9 cellular contexts compared by ENCODE assay signal in the genomic region with DNA sequence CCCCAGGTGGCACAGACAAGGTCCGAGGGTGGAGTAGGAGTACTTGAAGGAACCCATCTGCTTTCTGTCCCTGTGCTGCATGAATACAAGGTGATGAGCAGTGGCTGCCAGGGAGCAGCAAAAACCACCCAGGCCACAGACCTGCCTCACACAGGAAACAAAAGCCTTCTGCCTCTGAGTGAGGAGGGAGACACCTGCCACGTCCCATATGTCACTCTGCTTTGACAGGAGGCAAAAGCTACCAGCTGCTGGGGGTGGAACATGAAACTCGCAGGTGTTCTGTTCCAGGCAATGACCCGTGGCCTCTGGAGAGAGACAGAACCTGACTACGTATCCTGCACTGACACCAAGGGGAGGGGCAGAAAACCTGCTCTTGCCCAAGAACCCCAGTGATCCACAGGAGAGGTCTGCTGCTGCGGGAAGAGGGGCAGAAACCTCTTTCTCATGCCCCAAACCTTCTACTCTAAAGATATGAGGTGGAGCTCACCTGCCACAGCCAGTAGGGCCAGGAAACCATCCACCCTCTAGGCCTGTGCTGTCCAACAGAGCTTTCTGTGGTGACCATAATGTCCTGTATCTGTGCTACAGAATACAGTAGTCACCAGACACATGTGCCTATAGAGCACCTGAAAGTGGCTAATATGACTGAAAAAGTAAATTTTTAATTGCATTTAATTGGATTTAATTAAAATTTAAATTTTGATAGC.
DNase-seq lines count a peak whose midpoint lies in the region; ATAC-seq and TF ChIP-seq lines count a peak whose summit lies in the region.
"Had no signal": no experiment of that assay in that cellular context is flagged by ENCODE, and none has a peak within 500 bp of the region (broad histone marks: within the 10 kb centered on the region; RNA-seq: fewer than 3 reads in every experiment).

No MANE protein-coding gene starts in this region.

- CTCF ChIA-PET in CD4-positive, alpha-beta T cell (lab: Charles Lee), result no interaction called here

- H3K27me3 Mint-ChIP-seq in CD4-positive, alpha-beta T cell, result no peaks in the 10 kb centered on the region

- no peak overlapping the region for H3K4me3 Mint-ChIP-seq in CD4-positive, alpha-beta T cell

- no peak overlapping the region for H3K27ac Mint-ChIP-seq in CD4-positive, alpha-beta T cell

- POLR2A ChIA-PET in CD4-positive, alpha-beta T cell (lab: Charles Lee), result no interaction called here

- H3K9me3 Mint-ChIP-seq in CD4-positive, alpha-beta T cell, result peaks cover 15% of the 10 kb centered on the region

- H3K9me3 ChIP-seq in CD4-positive, alpha-beta T cell (ENCODE audit: control insufficient read depth, low read length), result peaks cover 11% of the 10 kb centered on the region

- intact Hi-C loops in CD4-positive, alpha-beta T cell (cut with DNase I, micrococcal nuclease), result no loop called here
- intact Hi-C loops in head of caudate nucleus (cut with DNase I), result no loop called here

- H3K27ac ChIP-seq in CD4-positive, alpha-beta T cell (ENCODE audit: low read depth, low read length), result no peak overlapping the region

- DNase-seq in DMS53 treated with DMSO at 0.1 percent for 48 hours (lab: John Stamatoyannopoulos, UW; ENCODE audit: unreplicated experiment), result peak; percentile 92
- peak; percentile 87 for DNase-seq in NCI-H524 treated with DMSO at 0.1 percent for 48 hours (lab: John Stamatoyannopoulos, UW)
- DNase-seq in CD4-positive, alpha-beta T cell, result no peak
- no peak for DNase-seq in activated effector memory CD4-positive, alpha-beta T cell treated with Interleukin-2 at 50 U/mL for 16 hours
- DNase-seq in NCI-H446 treated with DMSO at 0.1 percent for 48 hours (lab: John Stamatoyannopoulos, UW), result no peak
- DNase-seq in head of caudate nucleus, result no peak
- DNase-seq: Calu3 had no signal

- no peaks in the 10 kb centered on the region for H3K36me3 Mint-ChIP-seq in CD4-positive, alpha-beta T cell (ENCODE audit: low read depth)

- H3K27me3 ChIP-seq in CD4-positive, alpha-beta T cell (ENCODE audit: control insufficient read depth, insufficient read depth, low read length), result no peaks in the 10 kb centered on the region

- peak; percentile 98 for ATAC-seq in GM19455 (IDR thresholded peaks at IDR 0.05; ENCODE audit: unreplicated experiment)
- ATAC-seq in HG03196 (IDR thresholded peaks at IDR 0.05; ENCODE audit: unreplicated experiment), result peak; percentile 99
- no peak for ATAC-seq in CD4-positive, alpha-beta T cell (ENCODE audit: poor library complexity)

- no peak for TF ChIP-seq CTCF in CD4-positive, alpha-beta T cell (IDR thresholded peaks at IDR 0.05)

- H3K4me1 Mint-ChIP-seq in CD4-positive, alpha-beta T cell (ENCODE audit: low read depth), result no peaks in the 10 kb centered on the region

Comparison
In these comparisons a context has a peak if more than half of its experiments do, and no peak if none do; other contexts are left out.
1. DNase-seq: peak in DMS53 treated with DMSO at 0.1 percent for 48 hours (single experiment) and NCI-H524 treated with DMSO at 0.1 percent for 48 hours (single experiment); none in CD4-positive, alpha-beta T cell (0 of 10), activated effector memory CD4-positive, alpha-beta T cell treated with Interleukin-2 at 50 U/mL for 16 hours (single experiment), NCI-H446 treated with DMSO at 0.1 percent for 48 hours (single experiment) and head of caudate nucleus (0 of 42).